ENCODE assay signal across 21 cellular contexts in the genomic region with DNA sequence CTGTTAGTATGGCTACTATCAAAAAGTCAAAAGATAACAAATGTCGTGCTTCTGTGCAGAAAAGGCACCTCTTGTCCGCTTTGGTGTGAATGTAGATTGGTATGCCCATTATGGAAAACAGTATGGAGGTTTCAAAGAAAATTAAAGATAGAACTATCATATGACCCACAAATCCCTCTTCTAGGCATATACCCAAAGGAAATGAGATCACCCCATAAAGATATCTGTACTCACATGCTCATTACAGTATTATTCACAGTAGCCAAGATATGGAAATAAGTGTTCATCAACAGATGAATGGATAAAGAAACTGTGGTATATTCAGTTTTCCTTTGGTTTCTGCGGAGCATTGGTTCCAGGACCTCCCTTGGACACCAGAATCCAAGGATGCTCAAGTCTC.
A peak's percentile ranks its signal among the peaks of the same experiment; 100 is the strongest.
DNase-seq lines count a peak whose midpoint lies in the region; ATAC-seq and TF ChIP-seq lines count a peak whose summit lies in the region.
"Had no signal": no experiment of that assay in that cellular context is flagged by ENCODE, and none has a peak within 500 bp of the region (broad histone marks: within the 10 kb centered on the region; RNA-seq: fewer than 3 reads in every experiment).

No MANE protein-coding gene starts in this region.

- CTCF ChIA-PET in HEK293 (lab: Yijun Ruan, JAX), result interaction anchor here (0.9 kb wide), 1 partner anchor 60 kb away, joined by 3 read pairs; no protein-coding TSS in a partner anchor

- no peak overlapping the region for H3K27ac ChIP-seq in HEK293 (ENCODE audit: extremely low read depth, low read depth, low read length)
- H3K27ac ChIP-seq in psoas muscle, result peak overlapping the region; percentile 41
- peak overlapping the region; percentile 28 for H3K27ac ChIP-seq in skeletal muscle tissue (ENCODE audit: low read depth, low read length)
- H3K27ac ChIP-seq: A549; BLaER1 treated with 17β-estradiol and CSF1 and Interleukin-3, amounts not matched to agents 10 nM and 100 nM; C4-2B had no signal

- H3K36me3 ChIP-seq in HEK293 (ENCODE audit: control insufficient read depth in 2 of 2, insufficient read depth in 1 of 2, low read length in 2 of 2) (peaks cover 0 to 3% of the 10 kb centered on the region in 2 experiments; a peak in 1 of 3 replicates), psoas muscle (ENCODE audit: insufficient read depth in 1 of 2, low read depth in 1 of 2) (no peaks in the 10 kb centered on the region), skeletal muscle tissue (ENCODE audit: control insufficient read depth in 3 of 3, insufficient read depth in 3 of 3, low read length in 3 of 3) (no peaks in the 10 kb centered on the region)
- H3K36me3 ChIP-seq: BLaER1 treated with 17β-estradiol and CSF1 and Interleukin-3, amounts not matched to agents 10 nM and 100 nM had no signal

- ATAC-seq in psoas muscle (peak in 3 of 4 donors; percentile 75 to 85 (median 82)), GM21717 (IDR thresholded peaks at IDR 0.05; ENCODE audit: unreplicated experiment) (no peak)
- ATAC-seq: A549; CD8-positive, alpha-beta T cell had no signal

- WGBS in psoas muscle, 3 donors, result 82 to 96% (median 92%) methylated on average over 3 of the region's 3 CpGs

- H3K4me3 ChIP-seq in HEK293 (ENCODE audit: low read depth, low read length) (no peak overlapping the region), psoas muscle (no peak overlapping the region), skeletal muscle tissue (ENCODE audit: low read length in 3 of 3) (no peak overlapping the region)
- H3K4me3 ChIP-seq: A549; BLaER1 treated with 17β-estradiol and CSF1 and Interleukin-3, amounts not matched to agents 10 nM and 100 nM had no signal

- no peak overlapping the region for H3K9ac ChIP-seq in skeletal muscle tissue (ENCODE audit: low read depth in 1 of 3, low read length in 3 of 3)
- H3K9ac ChIP-seq: BLaER1 treated with 17β-estradiol and CSF1 and Interleukin-3, amounts not matched to agents 10 nM and 100 nM had no signal

- H3K9me3 ChIP-seq in HEK293 (ENCODE audit: control insufficient read depth, insufficient read depth, low read depth, low read length), result no peaks in the 10 kb centered on the region
- no peaks in the 10 kb centered on the region for H3K9me3 ChIP-seq in psoas muscle
- no peaks in the 10 kb centered on the region for H3K9me3 ChIP-seq in skeletal muscle tissue (ENCODE audit: control insufficient read depth in 3 of 3, low read length in 3 of 3)
- H3K9me3 ChIP-seq: A549; BLaER1 treated with 17β-estradiol and CSF1 and Interleukin-3, amounts not matched to agents 10 nM and 100 nM; Caco-2 had no signal

- POLR2A ChIA-PET in HEK293 (lab: Yijun Ruan, JAX), result no interaction called here

- no peaks in the 10 kb centered on the region for H3K27me3 ChIP-seq in psoas muscle (ENCODE audit: insufficient read depth in 3 of 3, low read length in 2 of 3)
- H3K27me3 ChIP-seq in skeletal muscle tissue (ENCODE audit: control insufficient read depth in 3 of 3, insufficient read depth in 3 of 3, low read length in 3 of 3), result no peaks in the 10 kb centered on the region
- H3K27me3 ChIP-seq: BLaER1 treated with 17β-estradiol and CSF1 and Interleukin-3, amounts not matched to agents 10 nM and 100 nM had no signal

- H3K4me1 ChIP-seq in HEK293 (ENCODE audit: control insufficient read depth, insufficient read depth, low read length) (peaks cover 16% of the 10 kb centered on the region), psoas muscle (peaks cover 38% of the 10 kb centered on the region), skeletal muscle tissue (ENCODE audit: control insufficient read depth in 3 of 3, insufficient read depth in 3 of 3, low read length in 3 of 3) (peaks cover 2 to 9% (median 3%) of the 10 kb centered on the region in 3 donors)
- H3K4me1 ChIP-seq: A549; BLaER1 treated with 17β-estradiol and CSF1 and Interleukin-3, amounts not matched to agents 10 nM and 100 nM; Caco-2 had no signal

- no peak for DNase-seq in psoas muscle
- DNase-seq in GM03348 (ENCODE audit: low spot score), result no peak
- no peak for DNase-seq in DMS114 treated with DMSO at 0.1 percent for 48 hours (lab: John Stamatoyannopoulos, UW; ENCODE audit: unreplicated experiment)
- DNase-seq: 8988T; AML-193; Caco-2; Calu3; CD4-positive, alpha-beta T cell; CD8-positive, alpha-beta T cell; DMS153; DMS53; DMS79; DND-41; EL; GDM1 had no signal

- TF ChIP-seq CTCF in HEK293 (tag by site-specific recombination; IDR thresholded peaks at IDR 0.05) (no peak), psoas muscle (IDR thresholded peaks at IDR 0.05) (no peak)

- intact Hi-C loops in psoas muscle (cut with DNase I), result no loop called here

TF ChIP-seq in HEK293, 187 proteins besides CTCF, POLR2A, EP300 and RAD21:
- TF ChIP-seq MZF1 (tag by site-specific recombination; IDR thresholded peaks at IDR 0.05; ENCODE audit: borderline replicate concordance) (peak; percentile 72), SCRT2 (tag by site-specific recombination; IDR thresholded peaks at IDR 0.05) (0 out of 2 replicates have a peak, but pooled peaks have one; percentile 54), ZIC2 (tag by site-specific recombination; IDR thresholded peaks at IDR 0.05) (no peak)
